Comparison of ENCODE assay signal across 1 cellular context in the genomic region with DNA sequence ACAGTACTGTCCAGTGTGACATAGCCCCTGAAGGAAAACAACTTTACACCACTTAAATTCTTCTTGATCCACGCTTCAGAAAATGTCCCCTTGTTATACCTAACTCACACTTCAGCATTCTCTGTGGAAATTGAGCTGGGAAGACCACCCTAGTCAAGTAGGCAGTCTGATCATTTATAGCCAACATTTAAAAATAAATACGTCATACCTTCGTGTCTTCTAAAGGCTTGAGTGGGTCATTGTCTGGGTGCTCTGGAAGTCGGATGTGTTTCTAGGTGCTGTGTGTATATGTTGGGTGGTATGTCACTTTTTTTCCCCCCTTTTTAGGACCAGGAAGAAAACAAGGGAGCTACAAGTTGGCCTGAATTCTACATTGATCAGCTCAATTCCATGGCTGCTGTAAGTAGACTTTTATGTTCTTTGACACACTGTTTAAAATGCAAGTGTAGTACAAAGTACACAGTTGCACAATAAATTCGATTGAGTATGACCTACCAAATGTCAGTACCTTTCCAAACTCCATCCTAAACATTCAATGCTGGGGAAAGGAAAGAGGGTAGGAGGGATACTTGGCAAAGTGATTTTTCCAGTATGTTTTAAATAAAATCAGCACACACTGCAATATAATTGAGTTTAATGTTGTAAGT.
A peak's percentile ranks its signal among the peaks of the same experiment; 100 is the strongest.
TF ChIP-seq lines count a peak whose summit lies in the region.

No MANE protein-coding gene starts in this region.

TF ChIP-seq in HepG2, 621 proteins besides CTCF, POLR2A, EP300 and RAD21 (continued from another document and continues in another):
- TF ChIP-seq ZBTB40 (IDR thresholded peaks at IDR 0.05) = no peak
- TF ChIP-seq ZBTB40 (CRISPR knock-in tag; IDR thresholded peaks at IDR 0.05) = no peak
- no peak for TF ChIP-seq TERF1 (CRISPR knock-in tag; IDR thresholded peaks at IDR 0.05)
- TF ChIP-seq, protein P1, sequence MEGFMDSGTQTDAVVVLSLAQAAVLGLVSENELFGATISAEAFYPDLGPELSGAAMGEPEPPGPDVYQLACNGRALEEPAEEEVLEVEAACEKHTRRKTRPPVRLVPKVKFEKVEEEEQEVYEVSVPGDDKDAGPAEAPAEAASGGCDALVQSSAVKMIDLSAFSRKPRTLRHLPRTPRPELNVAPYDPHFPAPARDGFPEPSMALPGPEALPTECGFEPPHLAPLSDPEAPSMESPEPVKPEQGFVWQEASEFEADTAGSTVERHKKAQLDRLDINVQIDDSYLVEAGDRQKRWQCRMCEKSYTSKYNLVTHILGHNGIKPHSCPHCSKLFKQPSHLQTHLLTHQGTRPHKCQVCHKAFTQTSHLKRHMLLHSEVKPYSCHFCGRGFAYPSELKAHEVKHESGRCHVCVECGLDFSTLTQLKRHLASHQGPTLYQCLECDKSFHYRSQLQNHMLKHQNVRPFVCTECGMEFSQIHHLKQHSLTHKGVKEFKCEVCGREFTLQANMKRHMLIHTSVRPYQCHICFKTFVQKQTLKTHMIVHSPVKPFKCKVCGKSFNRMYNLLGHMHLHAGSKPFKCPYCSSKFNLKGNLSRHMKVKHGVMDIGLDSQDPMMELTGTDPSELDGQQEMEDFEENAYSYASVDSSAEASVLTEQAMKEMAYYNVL (CRISPR knock-in tag; IDR thresholded peaks at IDR 0.05; ENCODE audit: borderline replicate concordance) = no peak
- peak; percentile 68; the same call in 1 of the 2 replicates for TF ChIP-seq MEIS1 (CRISPR knock-in tag; IDR thresholded peaks at IDR 0.05; ENCODE audit: borderline replicate concordance)
- TF ChIP-seq PITX1 (CRISPR knock-in tag; IDR thresholded peaks at IDR 0.05) = no peak
- no peak for TF ChIP-seq ZNF33B (CRISPR knock-in tag; IDR thresholded peaks at IDR 0.05)
- TF ChIP-seq ZBTB42 (CRISPR knock-in tag; IDR thresholded peaks at IDR 0.05) = no peak
- no peak for TF ChIP-seq SATB2 (CRISPR knock-in tag; IDR thresholded peaks at IDR 0.05)
- TF ChIP-seq ZNF484 (CRISPR knock-in tag; IDR thresholded peaks at IDR 0.05; ENCODE audit: borderline replicate concordance, low read depth) = no peak
- TF ChIP-seq PCBP1 (IDR thresholded peaks at IDR 0.05; ENCODE audit: borderline replicate concordance, low read depth, low read length) = no peak
- no peak for TF ChIP-seq ZNF574 (CRISPR knock-in tag; IDR thresholded peaks at IDR 0.05)
- TF ChIP-seq, protein P2, sequence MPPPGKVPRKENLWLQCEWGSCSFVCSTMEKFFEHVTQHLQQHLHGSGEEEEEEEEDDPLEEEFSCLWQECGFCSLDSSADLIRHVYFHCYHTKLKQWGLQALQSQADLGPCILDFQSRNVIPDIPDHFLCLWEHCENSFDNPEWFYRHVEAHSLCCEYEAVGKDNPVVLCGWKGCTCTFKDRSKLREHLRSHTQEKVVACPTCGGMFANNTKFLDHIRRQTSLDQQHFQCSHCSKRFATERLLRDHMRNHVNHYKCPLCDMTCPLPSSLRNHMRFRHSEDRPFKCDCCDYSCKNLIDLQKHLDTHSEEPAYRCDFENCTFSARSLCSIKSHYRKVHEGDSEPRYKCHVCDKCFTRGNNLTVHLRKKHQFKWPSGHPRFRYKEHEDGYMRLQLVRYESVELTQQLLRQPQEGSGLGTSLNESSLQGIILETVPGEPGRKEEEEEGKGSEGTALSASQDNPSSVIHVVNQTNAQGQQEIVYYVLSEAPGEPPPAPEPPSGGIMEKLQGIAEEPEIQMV (CRISPR knock-in tag; IDR thresholded peaks at IDR 0.05; ENCODE audit: low read depth) = no peak
- no peak for TF ChIP-seq AHR (CRISPR knock-in tag; IDR thresholded peaks at IDR 0.05)
- TF ChIP-seq DMAP1 (CRISPR knock-in tag; IDR thresholded peaks at IDR 0.05) = no peak
- no peak for TF ChIP-seq JUNB (CRISPR knock-in tag; IDR thresholded peaks at IDR 0.05; ENCODE audit: borderline replicate concordance)
- no peak for TF ChIP-seq SNAPC2 (CRISPR knock-in tag; IDR thresholded peaks at IDR 0.05)
- no peak for TF ChIP-seq SOX6 (IDR thresholded peaks at IDR 0.05)
- peak; percentile 81 for TF ChIP-seq SOX6 (CRISPR knock-in tag; IDR thresholded peaks at IDR 0.05)
- no peak for TF ChIP-seq ZBTB21 (CRISPR knock-in tag; IDR thresholded peaks at IDR 0.05)
- TF ChIP-seq REL (CRISPR knock-in tag; conservative IDR thresholded peaks at IDR 0.05) = no peak
- no peak for TF ChIP-seq REPIN1 (CRISPR knock-in tag; IDR thresholded peaks at IDR 0.05; ENCODE audit: borderline replicate concordance, low read depth)
- TF ChIP-seq RFXANK (CRISPR knock-in tag; IDR thresholded peaks at IDR 0.05) = no peak
- no peak for TF ChIP-seq ZNF432 (CRISPR knock-in tag; IDR thresholded peaks at IDR 0.05; ENCODE audit: borderline replicate concordance)
- TF ChIP-seq ZSCAN31 (CRISPR knock-in tag; IDR thresholded peaks at IDR 0.05; ENCODE audit: low read depth) = no peak
- TF ChIP-seq ZSCAN22 (CRISPR knock-in tag; IDR thresholded peaks at IDR 0.05) = no peak
- no peak for TF ChIP-seq MED13 (CRISPR knock-in tag; IDR thresholded peaks at IDR 0.05)
- TF ChIP-seq POLR2G (IDR thresholded peaks at IDR 0.05; ENCODE audit: low read depth, low read length) = no peak
- TF ChIP-seq MAFF (IDR thresholded peaks at IDR 0.05; ENCODE audit: low read depth, low read length) = no peak
- no peak; a peak in 1 of 4 replicates for TF ChIP-seq KLF16 (CRISPR knock-in tag; IDR thresholded peaks at IDR 0.05)
